ENCODE assay signal across 2 cellular contexts in genomic region chr5:96823060-96823459, GRCh38.
TF ChIP-seq lines count a peak whose summit lies in the region.

No MANE protein-coding gene starts in this region.

TF ChIP-seq in liver, 16 proteins besides CTCF, POLR2A, EP300 and RAD21:
- no peak for TF ChIP-seq REST (IDR thresholded peaks at IDR 0.05)
- TF ChIP-seq HNF4A (conservative IDR thresholded peaks at IDR 0.05), result no peak
- TF ChIP-seq ZBTB33 (IDR thresholded peaks at IDR 0.05), result no peak
- no peak for TF ChIP-seq RXRA (IDR thresholded peaks at IDR 0.05)
- no peak for TF ChIP-seq ATF3 (IDR thresholded peaks at IDR 0.05)
- no peak for TF ChIP-seq FOXA1 (IDR thresholded peaks at IDR 0.05)
- TF ChIP-seq EGR1 (IDR thresholded peaks at IDR 0.05; ENCODE audit: low read depth in 2 of 2), result no peak
- TF ChIP-seq TAF1 (conservative IDR thresholded peaks at IDR 0.05), result no peak
- TF ChIP-seq FOXA2 (IDR thresholded peaks at IDR 0.05), result no peak
- TF ChIP-seq SP1 (IDR thresholded peaks at IDR 0.05), result no peak
- no peak for TF ChIP-seq HNF4G (IDR thresholded peaks at IDR 0.05)
- no peak for TF ChIP-seq NR2F2 (IDR thresholded peaks at IDR 0.05)
- no peak for TF ChIP-seq JUND (IDR thresholded peaks at IDR 0.05)
- no peak for TF ChIP-seq GABPA (IDR thresholded peaks at IDR 0.05 in 1 of 2, conservative IDR thresholded peaks at IDR 0.05 in 1 of 2)
- TF ChIP-seq YY1 (IDR thresholded peaks at IDR 0.05), result no peak

TF ChIP-seq in HepG2, 621 proteins besides CTCF, POLR2A, EP300 and RAD21:
- TF ChIP-seq ELF3 (CRISPR knock-in tag; IDR thresholded peaks at IDR 0.05) (no peak), SRY (CRISPR knock-in tag; IDR thresholded peaks at IDR 0.05) (no peak), FOXP4 (CRISPR knock-in tag; IDR thresholded peaks at IDR 0.05) (no peak), SRSF4 (IDR thresholded peaks at IDR 0.05; ENCODE audit: low read depth, low read length, poor library complexity, severe bottlenecking) (no peak), ATF7-NPFF (CRISPR knock-in tag; IDR thresholded peaks at IDR 0.05; ENCODE audit: low read depth) (no peak), ZBTB39 (CRISPR knock-in tag; IDR thresholded peaks at IDR 0.05) (no peak), CERS6 (CRISPR knock-in tag; IDR thresholded peaks at IDR 0.05) (no peak), PRDM10 (CRISPR knock-in tag; IDR thresholded peaks at IDR 0.05; ENCODE audit: low read depth) (no peak), KIAA2018 (CRISPR knock-in tag; IDR thresholded peaks at IDR 0.05; ENCODE audit: borderline replicate concordance) (no peak), HOMEZ (CRISPR knock-in tag; IDR thresholded peaks at IDR 0.05; ENCODE audit: low read depth) (no peak), FOSL1 (CRISPR knock-in tag; IDR thresholded peaks at IDR 0.05; ENCODE audit: borderline replicate concordance) (no peak)
